Comparison of ENCODE assay signal across 13 cellular contexts in the genomic region with DNA sequence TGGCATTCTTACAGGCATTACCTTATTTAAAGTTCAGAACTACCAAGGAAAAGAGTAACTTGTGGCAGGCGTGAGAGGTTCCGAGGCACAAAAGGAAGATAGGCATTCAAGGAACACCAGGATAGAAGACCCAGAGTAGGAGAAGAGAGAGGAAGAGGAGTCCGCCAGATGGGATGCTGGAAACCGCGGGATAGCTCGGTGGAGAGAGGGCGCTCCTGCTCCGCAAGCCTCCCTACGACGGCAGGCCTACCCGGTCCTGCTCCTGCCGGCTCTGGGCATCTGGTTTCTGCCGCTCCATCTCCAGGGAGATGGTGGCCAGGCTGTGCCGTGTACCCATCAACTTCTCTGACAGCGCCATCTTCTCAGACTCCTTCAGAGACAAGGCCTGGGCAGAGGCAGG. TPM values are rescaled to one million over a fixed set of nuclear protein-coding genes. Genes with fewer than 3 reads are reported as not detected.
A peak's percentile ranks its signal among the peaks of the same experiment; 100 is the strongest.
DNase-seq lines count a peak whose midpoint lies in the region; FAIRE-seq and TF ChIP-seq lines count a peak whose summit lies in the region.
"Had no signal": no experiment of that assay in that cellular context is flagged by ENCODE, and none has a peak within 500 bp of the region (broad histone marks: within the 10 kb centered on the region; RNA-seq: fewer than 3 reads in every experiment).

No MANE protein-coding gene starts in this region.

- TF ChIP-seq CTCF in WERI-Rb-1 (IDR thresholded peaks at IDR 0.05; ENCODE audit: low read depth, low read length) (0 out of 2 replicates have a peak, but pooled peaks have one; percentile 23), D721Med (IDR thresholded peaks at IDR 0.05; ENCODE audit: insufficient read depth, missing control alignments) (no peak)

- peaks cover 23% of the 10 kb centered on the region for H3K36me3 ChIP-seq in WERI-Rb-1
- H3K36me3 ChIP-seq in iPS DF 6.9 (ENCODE audit: control insufficient read depth, insufficient read depth, low read length) = peaks cover 4% of the 10 kb centered on the region; the same call in 1 of the 2 replicates

- FAIRE-seq in D721Med (lab: Jason Lieb, UNC) = no peak
- FAIRE-seq: A549, GM12892 had no signal

- H3K4me1 ChIP-seq in iPS DF 6.9 (ENCODE audit: control insufficient read depth, insufficient read depth, low read length) = peaks cover under 1% of the 10 kb centered on the region; the same call in 1 of the 2 replicates

- peak; percentile 37 for DNase-seq in NCI-H2227 (lab: John Stamatoyannopoulos, UW; ENCODE audit: unreplicated experiment)
- DNase-seq in NCI-H2227 treated with DMSO at 0.1 percent for 48 hours (lab: John Stamatoyannopoulos, UW) = no peak
- DNase-seq in WERI-Rb-1 = no peak
- DNase-seq in iPS DF 6.9 (ENCODE audit: low read depth, low spot score) = peak; percentile 89
- DNase-seq in posterior vena cava (ENCODE audit: low spot score) = peak; percentile 89
- no peak for DNase-seq in NCI-H1048 (lab: John Stamatoyannopoulos, UW)
- no peak for DNase-seq in D721Med (ENCODE audit: insufficient read length, low spot score)
- no peak for DNase-seq in MV-4-11 (lab: John Stamatoyannopoulos, UW)
- DNase-seq: DMS53; stimulated activated CD4-positive, alpha-beta T cell treated with anti-CD3 and anti-CD28 coated beads, Interleukin-1b, Interleukin-23, amount 100 ng/mL, for 48 hours had no signal

- H3K27me3 ChIP-seq in WERI-Rb-1 (ENCODE audit: insufficient read depth, low read depth, severe bottlenecking) = no peaks in the 10 kb centered on the region
- peaks cover 9% of the 10 kb centered on the region for H3K27me3 ChIP-seq in iPS DF 6.9 (ENCODE audit: control insufficient read depth, insufficient read depth, low read length)

- H3K9me3 ChIP-seq in WERI-Rb-1 (ENCODE audit: severe bottlenecking) (no peaks in the 10 kb centered on the region), iPS DF 6.9 (ENCODE audit: control insufficient read depth, insufficient read depth, low read length) (no peaks in the 10 kb centered on the region)
- H3K9me3 ChIP-seq: A549 had no signal

- H3K4me3 ChIP-seq in WERI-Rb-1 (ENCODE audit: low read depth, low read length) (no peak overlapping the region), iPS DF 6.9 (ENCODE audit: low read length) (no peak overlapping the region; the same call in 1 of the 2 replicates)
- H3K4me3 ChIP-seq: A549 had no signal

- no peak overlapping the region for H3K27ac ChIP-seq in WERI-Rb-1
- H3K27ac ChIP-seq in iPS DF 6.9 (ENCODE audit: low read length) = no peak overlapping the region
- H3K27ac ChIP-seq: A549, epithelial cell of prostate had no signal

- intact Hi-C loops in posterior vena cava (cut with DNase I) = no loop called here

- WGBS in iPS DF 6.9 (ENCODE audit: insufficient coverage, insufficient read length) = no CpG with 5 or more reads among the region's 15 CpGs

RNA-seq across cellular contexts. Expression of gene NBPF1, which starts 5.4 kb away (rescaled TPM):
- 10 to 100 TPM; 28.9 to 63.0 TPM for total RNA-seq in posterior vena cava

RNA-seq across cellular contexts. Expression of gene RNU1-3, which starts 48.0 kb away (rescaled TPM):
- total RNA-seq in posterior vena cava = over 10,000 TPM; 12,584 to 18,986 TPM

Comparison
In these comparisons a context has a peak if more than half of its experiments do, and no peak if none do; other contexts are left out.
1. DNase-seq: peak in NCI-H2227 (single experiment), iPS DF 6.9 (single experiment) and posterior vena cava (single experiment); none in NCI-H2227 treated with DMSO at 0.1 percent for 48 hours (single experiment), WERI-Rb-1 (single experiment), NCI-H1048 (single experiment), D721Med (single experiment) and MV-4-11 (single experiment).